Comparison of ENCODE assay signal across 1 cellular context in the genomic region with DNA sequence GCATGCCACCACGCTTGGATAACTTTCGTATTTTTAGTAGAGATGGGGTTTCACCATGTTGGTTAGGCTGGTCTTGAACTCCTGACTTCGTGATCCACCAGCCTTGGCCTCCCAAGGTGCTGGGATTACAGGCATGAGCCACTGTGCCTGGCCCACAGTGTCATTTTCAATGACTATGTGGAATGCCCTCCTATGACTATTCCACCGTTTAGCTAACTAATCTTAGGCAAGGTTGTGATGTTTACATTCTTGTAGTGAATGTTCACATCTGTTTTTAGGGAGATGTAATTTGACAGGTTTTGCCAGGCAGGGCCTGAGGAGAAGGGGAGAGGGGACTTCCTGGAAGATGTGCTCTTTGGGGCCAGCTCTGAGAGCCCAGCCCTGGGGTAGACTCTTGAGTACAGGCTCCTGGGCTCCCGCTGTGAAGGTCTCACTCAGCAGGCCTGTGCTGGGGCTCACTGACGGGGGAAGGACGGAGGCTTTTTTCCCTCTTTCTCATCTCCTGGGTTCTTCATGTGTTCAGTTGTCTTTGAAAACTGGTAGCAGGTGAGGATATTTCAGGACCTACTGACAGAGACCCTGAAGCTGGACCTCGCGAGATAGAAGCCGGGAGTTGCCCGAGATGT.
TF ChIP-seq lines count a peak whose summit lies in the region.

No MANE protein-coding gene starts in this region.

TF ChIP-seq in GM23338, 12 proteins besides CTCF, POLR2A, EP300 and RAD21 (continued from another document):
- TF ChIP-seq, protein P1, sequence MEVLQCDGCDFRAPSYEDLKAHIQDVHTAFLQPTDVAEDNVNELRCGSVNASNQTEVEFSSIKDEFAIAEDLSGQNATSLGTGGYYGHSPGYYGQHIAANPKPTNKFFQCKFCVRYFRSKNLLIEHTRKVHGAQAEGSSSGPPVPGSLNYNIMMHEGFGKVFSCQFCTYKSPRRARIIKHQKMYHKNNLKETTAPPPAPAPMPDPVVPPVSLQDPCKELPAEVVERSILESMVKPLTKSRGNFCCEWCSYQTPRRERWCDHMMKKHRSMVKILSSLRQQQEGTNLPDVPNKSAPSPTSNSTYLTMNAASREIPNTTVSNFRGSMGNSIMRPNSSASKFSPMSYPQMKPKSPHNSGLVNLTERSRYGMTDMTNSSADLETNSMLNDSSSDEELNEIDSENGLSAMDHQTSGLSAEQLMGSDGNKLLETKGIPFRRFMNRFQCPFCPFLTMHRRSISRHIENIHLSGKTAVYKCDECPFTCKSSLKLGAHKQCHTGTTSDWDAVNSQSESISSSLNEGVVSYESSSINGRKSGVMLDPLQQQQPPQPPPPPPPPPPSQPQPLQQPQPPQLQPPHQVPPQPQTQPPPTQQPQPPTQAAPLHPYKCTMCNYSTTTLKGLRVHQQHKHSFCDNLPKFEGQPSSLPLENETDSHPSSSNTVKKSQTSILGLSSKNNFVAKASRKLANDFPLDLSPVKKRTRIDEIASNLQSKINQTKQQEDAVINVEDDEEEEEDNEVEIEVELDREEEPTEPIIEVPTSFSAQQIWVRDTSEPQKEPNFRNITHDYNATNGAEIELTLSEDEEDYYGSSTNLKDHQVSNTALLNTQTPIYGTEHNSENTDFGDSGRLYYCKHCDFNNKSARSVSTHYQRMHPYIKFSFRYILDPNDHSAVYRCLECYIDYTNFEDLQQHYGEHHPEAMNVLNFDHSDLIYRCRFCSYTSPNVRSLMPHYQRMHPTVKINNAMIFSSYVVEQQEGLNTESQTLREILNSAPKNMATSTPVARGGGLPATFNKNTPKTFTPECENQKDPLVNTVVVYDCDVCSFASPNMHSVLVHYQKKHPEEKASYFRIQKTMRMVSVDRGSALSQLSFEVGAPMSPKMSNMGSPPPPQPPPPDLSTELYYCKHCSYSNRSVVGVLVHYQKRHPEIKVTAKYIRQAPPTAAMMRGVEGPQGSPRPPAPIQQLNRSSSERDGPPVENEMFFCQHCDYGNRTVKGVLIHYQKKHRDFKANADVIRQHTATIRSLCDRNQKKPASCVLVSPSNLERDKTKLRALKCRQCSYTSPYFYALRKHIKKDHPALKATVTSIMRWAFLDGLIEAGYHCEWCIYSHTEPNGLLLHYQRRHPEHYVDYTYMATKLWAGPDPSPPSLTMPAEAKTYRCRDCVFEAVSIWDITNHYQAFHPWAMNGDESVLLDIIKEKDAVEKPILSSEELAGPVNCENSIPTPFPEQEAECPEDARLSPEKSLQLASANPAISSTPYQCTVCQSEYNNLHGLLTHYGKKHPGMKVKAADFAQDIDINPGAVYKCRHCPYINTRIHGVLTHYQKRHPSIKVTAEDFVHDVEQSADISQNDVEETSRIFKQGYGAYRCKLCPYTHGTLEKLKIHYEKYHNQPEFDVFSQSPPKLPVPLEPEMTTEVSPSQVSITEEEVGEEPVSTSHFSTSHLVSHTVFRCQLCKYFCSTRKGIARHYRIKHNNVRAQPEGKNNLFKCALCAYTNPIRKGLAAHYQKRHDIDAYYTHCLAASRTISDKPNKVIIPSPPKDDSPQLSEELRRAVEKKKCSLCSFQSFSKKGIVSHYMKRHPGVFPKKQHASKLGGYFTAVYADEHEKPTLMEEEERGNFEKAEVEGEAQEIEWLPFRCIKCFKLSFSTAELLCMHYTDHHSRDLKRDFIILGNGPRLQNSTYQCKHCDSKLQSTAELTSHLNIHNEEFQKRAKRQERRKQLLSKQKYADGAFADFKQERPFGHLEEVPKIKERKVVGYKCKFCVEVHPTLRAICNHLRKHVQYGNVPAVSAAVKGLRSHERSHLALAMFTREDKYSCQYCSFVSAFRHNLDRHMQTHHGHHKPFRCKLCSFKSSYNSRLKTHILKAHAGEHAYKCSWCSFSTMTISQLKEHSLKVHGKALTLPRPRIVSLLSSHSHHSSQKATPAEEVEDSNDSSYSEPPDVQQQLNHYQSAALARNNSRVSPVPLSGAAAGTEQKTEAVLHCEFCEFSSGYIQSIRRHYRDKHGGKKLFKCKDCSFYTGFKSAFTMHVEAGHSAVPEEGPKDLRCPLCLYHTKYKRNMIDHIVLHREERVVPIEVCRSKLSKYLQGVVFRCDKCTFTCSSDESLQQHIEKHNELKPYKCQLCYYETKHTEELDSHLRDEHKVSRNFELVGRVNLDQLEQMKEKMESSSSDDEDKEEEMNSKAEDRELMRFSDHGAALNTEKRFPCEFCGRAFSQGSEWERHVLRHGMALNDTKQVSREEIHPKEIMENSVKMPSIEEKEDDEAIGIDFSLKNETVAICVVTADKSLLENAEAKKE (CRISPR knock-in tag; IDR thresholded peaks at IDR 0.05): no peak
- TF ChIP-seq CREB1 (CRISPR knock-in tag; IDR thresholded peaks at IDR 0.05; ENCODE audit: low read depth) (no peak), ZNF331 (CRISPR knock-in tag; IDR thresholded peaks at IDR 0.05; ENCODE audit: low read depth) (no peak), EZH2 (IDR thresholded peaks at IDR 0.05; ENCODE audit: low read depth, unreplicated experiment) (no peak), POLR2AphosphoS5 (IDR thresholded peaks at IDR 0.05; ENCODE audit: low read depth) (no peak)
- TF ChIP-seq, protein P2, sequence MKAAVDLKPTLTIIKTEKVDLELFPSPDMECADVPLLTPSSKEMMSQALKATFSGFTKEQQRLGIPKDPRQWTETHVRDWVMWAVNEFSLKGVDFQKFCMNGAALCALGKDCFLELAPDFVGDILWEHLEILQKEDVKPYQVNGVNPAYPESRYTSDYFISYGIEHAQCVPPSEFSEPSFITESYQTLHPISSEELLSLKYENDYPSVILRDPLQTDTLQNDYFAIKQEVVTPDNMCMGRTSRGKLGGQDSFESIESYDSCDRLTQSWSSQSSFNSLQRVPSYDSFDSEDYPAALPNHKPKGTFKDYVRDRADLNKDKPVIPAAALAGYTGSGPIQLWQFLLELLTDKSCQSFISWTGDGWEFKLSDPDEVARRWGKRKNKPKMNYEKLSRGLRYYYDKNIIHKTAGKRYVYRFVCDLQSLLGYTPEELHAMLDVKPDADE (IDR thresholded peaks at IDR 0.05): no peak
